In genomic region chr7:151688236-151688780, GRCh38 we compare ENCODE assay signal across 15 cellular contexts.
DNase-seq lines count a peak whose midpoint lies in the region; ATAC-seq, FAIRE-seq and TF ChIP-seq lines count a peak whose summit lies in the region.
"Had no signal": no experiment of that assay in that cellular context is flagged by ENCODE, and none has a peak within 500 bp of the region (broad histone marks: within the 10 kb centered on the region; RNA-seq: fewer than 3 reads in every experiment).

No MANE protein-coding gene starts in this region.

- H3K27ac Mint-ChIP-seq in GM23338: peak overlapping the region; percentile 67; the same call in 1 of the 2 replicates
- H3K27ac Mint-ChIP-seq: activated CD8-positive, alpha-beta memory T cell treated with anti-CD3 and anti-CD28 coated beads, Interleukin-2, amount 10 ng/mL, durations not matched to agents 7 days and 5 days; activated naive CD8-positive, alpha-beta T cell treated with anti-CD3 and anti-CD28 coated beads for 36 hours had no signal

- no peak overlapping the region for H3K4me3 ChIP-seq in GM23338
- no peak overlapping the region for H3K4me3 ChIP-seq in adipocyte (ENCODE audit: low read length)
- no peak overlapping the region for H3K4me3 ChIP-seq in right atrium auricular region
- H3K4me3 ChIP-seq in small intestine (ENCODE audit: low read depth in 1 of 2, low read length in 2 of 2): no peak overlapping the region

- H3F3A ChIP-seq in GM23338 (replicated peaks; ENCODE audit: low read depth): no peaks in the 10 kb centered on the region

- no peak for FAIRE-seq in small intestine (lab: Jason Lieb, UNC)
- FAIRE-seq: HepG2, TTC549 had no signal

- H3K4me3 Mint-ChIP-seq in GM23338: no peak overlapping the region
- H3K4me3 Mint-ChIP-seq: activated CD8-positive, alpha-beta memory T cell treated with anti-CD3 and anti-CD28 coated beads, Interleukin-2, amount 10 ng/mL, durations not matched to agents 7 days and 5 days; activated naive CD8-positive, alpha-beta T cell treated with anti-CD3 and anti-CD28 coated beads for 36 hours had no signal

- H3K27ac ChIP-seq in GM23338 (ENCODE audit: low read depth) (no peak overlapping the region), right atrium auricular region (peak overlapping the region; percentile 83 to 93), small intestine (ENCODE audit: low read depth in 1 of 2, low read length in 1 of 2) (peak overlapping the region; percentile 12 to 66)

- ATAC-seq in GM23338: no peak; the same call in 1 of the 3 replicates
- ATAC-seq in GM19324 (IDR thresholded peaks at IDR 0.05; ENCODE audit: low FRiP score, unreplicated experiment): no peak
- ATAC-seq: activated CD8-positive, alpha-beta memory T cell treated with anti-CD3 and anti-CD28 coated beads, Interleukin-2, amount 10 ng/mL, durations not matched to agents 7 days and 5 days had no signal

- no peaks in the 10 kb centered on the region; the same call in 2 of the 3 replicates for H3K9me3 Mint-ChIP-seq in GM23338
- H3K9me3 Mint-ChIP-seq: activated naive CD8-positive, alpha-beta T cell treated with anti-CD3 and anti-CD28 coated beads for 36 hours had no signal

- peaks cover 24% of the 10 kb centered on the region for H3K4me1 Mint-ChIP-seq in GM23338
- H3K4me1 Mint-ChIP-seq: activated naive CD8-positive, alpha-beta T cell treated with anti-CD3 and anti-CD28 coated beads for 36 hours had no signal

- H4K20me1 ChIP-seq in GM23338 (replicated peaks; ENCODE audit: insufficient read depth): no peaks in the 10 kb centered on the region

- DNase-seq in GM23338 (ENCODE audit: low spot score) (no peak), adipocyte (ENCODE audit: low read depth) (no peak), right atrium auricular region (ENCODE audit: low spot score) (no peak), small intestine (no peak), SK-N-DZ (ENCODE audit: low spot score) (no peak), NCI-H748 (lab: John Stamatoyannopoulos, UW; ENCODE audit: unreplicated experiment) (no peak)
- no peak for DNase-seq in activated CD4-positive, alpha-beta T cell treated with anti-CD3 and anti-CD28 coated beads, Interleukin-2, amount 50 U/mL, for 48 hours
- DNase-seq: activated CD8-positive, alpha-beta memory T cell treated with anti-CD3 and anti-CD28 coated beads, Interleukin-2, amount 10 ng/mL, durations not matched to agents 7 days and 5 days; activated naive CD8-positive, alpha-beta T cell treated with anti-CD3 and anti-CD28 coated beads for 36 hours; foreskin melanocyte; NCI-H1417 treated with DMSO at 0.1 percent for 48 hours; NCI-H524 had no signal

- no peaks in the 10 kb centered on the region for H3K36me3 ChIP-seq in GM23338 (ENCODE audit: insufficient read depth)
- H3K36me3 ChIP-seq in adipocyte (ENCODE audit: control insufficient read depth, insufficient read depth, low read length, severe bottlenecking): no peaks in the 10 kb centered on the region
- H3K36me3 ChIP-seq in right atrium auricular region: no peaks in the 10 kb centered on the region
- no peaks in the 10 kb centered on the region for H3K36me3 ChIP-seq in small intestine (ENCODE audit: control insufficient read depth in 2 of 2, insufficient read depth in 2 of 2, low read length in 2 of 2)

- H2AFZ ChIP-seq in GM23338: 0 out of 2 replicates have a peak overlapping the region, but pooled peaks have one; percentile 59

- TF ChIP-seq CTCF in GM23338 (conservative IDR thresholded peaks at IDR 0.05; ENCODE audit: low read depth in 2 of 2) (no peak), right atrium auricular region (IDR thresholded peaks at IDR 0.05) (no peak)

- no peak overlapping the region for H3K4me2 ChIP-seq in GM23338

- no peaks in the 10 kb centered on the region for H3K27me3 ChIP-seq in GM23338 (ENCODE audit: insufficient read depth)
- H3K27me3 ChIP-seq in adipocyte (replicated peaks; ENCODE audit: control insufficient read depth, insufficient read depth, low read length): no peaks in the 10 kb centered on the region
- H3K27me3 ChIP-seq in right atrium auricular region: no peaks in the 10 kb centered on the region
- no peaks in the 10 kb centered on the region for H3K27me3 ChIP-seq in small intestine (ENCODE audit: control insufficient read depth in 2 of 2, insufficient read depth in 2 of 2, low read length in 2 of 2)

- no peaks in the 10 kb centered on the region for H3K79me2 ChIP-seq in GM23338 (replicated peaks; ENCODE audit: insufficient read depth)

- H3K4me1 ChIP-seq in GM23338 (ENCODE audit: insufficient read depth): peaks cover 7% of the 10 kb centered on the region
- peaks cover 46% of the 10 kb centered on the region for H3K4me1 ChIP-seq in adipocyte (ENCODE audit: control insufficient read depth, insufficient read depth, low read length)
- H3K4me1 ChIP-seq in right atrium auricular region: peaks cover 0 to 83% of the 10 kb centered on the region in 2 donors
- peaks cover 3 to 7% of the 10 kb centered on the region in 2 donors for H3K4me1 ChIP-seq in small intestine (ENCODE audit: control insufficient read depth in 2 of 2, insufficient read depth in 1 of 2, low read depth in 1 of 2, low read length in 1 of 2)

- H3K9me3 ChIP-seq in adipocyte (ENCODE audit: control insufficient read depth, low read length) (no peaks in the 10 kb centered on the region), right atrium auricular region (no peaks in the 10 kb centered on the region), small intestine (ENCODE audit: control insufficient read depth, low read depth) (no peaks in the 10 kb centered on the region)

- H3K36me3 Mint-ChIP-seq in GM23338 (ENCODE audit: low read depth): no peaks in the 10 kb centered on the region
- H3K36me3 Mint-ChIP-seq: activated CD8-positive, alpha-beta memory T cell treated with anti-CD3 and anti-CD28 coated beads, Interleukin-2, amount 10 ng/mL, durations not matched to agents 7 days and 5 days; activated naive CD8-positive, alpha-beta T cell treated with anti-CD3 and anti-CD28 coated beads for 36 hours had no signal

- 85 to 95% (median 86%) methylated on average over 19 of the region's 19 CpGs for WGBS in small intestine, 3 donors

- H3K9me2 ChIP-seq in GM23338 (ENCODE audit: insufficient read depth): peaks cover 7% of the 10 kb centered on the region; the same call in 1 of the 2 replicates

- peak overlapping the region; percentile 45 for H3K9ac ChIP-seq in adipocyte (ENCODE audit: low read length)

- H3K27me3 Mint-ChIP-seq in GM23338 (ENCODE audit: insufficient read depth, low read depth, poor library complexity): peaks cover 19% of the 10 kb centered on the region
- H3K27me3 Mint-ChIP-seq: activated CD8-positive, alpha-beta memory T cell treated with anti-CD3 and anti-CD28 coated beads, Interleukin-2, amount 10 ng/mL, durations not matched to agents 7 days and 5 days; activated naive CD8-positive, alpha-beta T cell treated with anti-CD3 and anti-CD28 coated beads for 36 hours had no signal

TF ChIP-seq in GM23338, 12 proteins besides CTCF, POLR2A, EP300 and RAD21 (continues in another document):
- no peak for TF ChIP-seq STAT1 (IDR thresholded peaks at IDR 0.05; ENCODE audit: unreplicated experiment)
